ENCODE assay signal across 8 cellular contexts in the genomic region with DNA sequence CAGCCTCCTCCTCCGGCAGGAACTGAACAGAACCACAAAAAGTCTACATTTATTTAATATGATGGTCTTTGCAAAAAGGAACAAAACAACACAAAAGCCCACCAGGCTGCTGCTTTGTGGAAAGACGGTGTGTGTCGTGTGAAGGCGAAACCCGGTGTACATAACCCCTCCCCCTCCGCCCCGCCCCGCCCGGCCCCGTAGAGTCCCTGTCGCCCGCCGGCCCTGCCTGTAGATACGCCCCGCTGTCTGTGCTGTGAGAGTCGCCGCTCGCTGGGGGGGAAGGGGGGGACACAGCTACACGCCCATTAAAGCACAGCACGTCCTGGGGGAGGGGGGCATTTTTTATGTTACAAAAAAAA.
DNase-seq lines count a peak whose midpoint lies in the region; ATAC-seq and TF ChIP-seq lines count a peak whose summit lies in the region.

No MANE protein-coding gene starts in this region.

- intact Hi-C loops in activated CD4-positive, alpha-beta T cell treated with anti-CD3 and anti-CD28 coated beads for 36 hours (cut with DNase I, micrococcal nuclease), result loop anchor here (1.0 to 10.0 kb wide), 7 partner anchors 19 to 396 kb away; partner anchors contain the start of genes PAX2 (in 2 of the 2) and LBX1 (in 1 of the 2)
- intact Hi-C loops in activated CD8-positive, alpha-beta T cell treated with anti-CD3 and anti-CD28 coated beads for 36 hours (cut with micrococcal nuclease), result loop anchor here (5.0 to 10.0 kb wide), 2 partner anchors 76 to 406 kb away; no protein-coding TSS in a partner anchor

- 3% methylated on average over 14 of the region's 20 CpGs for WGBS in suprapubic skin

- H3K36me3 Mint-ChIP-seq in activated CD4-positive, alpha-beta T cell treated with anti-CD3 and anti-CD28 coated beads for 36 hours (ENCODE audit: low read depth), result peaks cover 2% of the 10 kb centered on the region
- H3K36me3 Mint-ChIP-seq in activated CD8-positive, alpha-beta T cell treated with anti-CD3 and anti-CD28 coated beads for 36 hours (ENCODE audit: low read depth), result no peaks in the 10 kb centered on the region

- H3K9me3 ChIP-seq in suprapubic skin, result no peaks in the 10 kb centered on the region

- H3K4me3 ChIP-seq in suprapubic skin, result peak overlapping the region; percentile 49

- peak; percentile 66 for DNase-seq in activated CD4-positive, alpha-beta T cell treated with anti-CD3 and anti-CD28 coated beads for 36 hours
- no peak for DNase-seq in activated CD4-positive, alpha-beta T cell treated with anti-CD3 and anti-CD28 coated beads for 1 hour
- DNase-seq in activated CD8-positive, alpha-beta T cell treated with anti-CD3 and anti-CD28 coated beads for 36 hours, result peak; percentile 43
- DNase-seq in iPS-NIHi11 (ENCODE audit: low spot score) (peak; percentile 75), suprapubic skin (ENCODE audit: low spot score in 2 of 2) (peak in 1 of 2 donors; percentile 48), glomerular visceral epithelial cell (ENCODE audit: extremely low spot score) (no peak), cerebellar cortex (ENCODE audit: low spot score) (no peak)

- no peak for TF ChIP-seq POLR2A in suprapubic skin (IDR thresholded peaks at IDR 0.05)

- peak overlapping the region; percentile 70 for H3K4me3 Mint-ChIP-seq in activated CD4-positive, alpha-beta T cell treated with anti-CD3 and anti-CD28 coated beads for 36 hours
- peak overlapping the region; percentile 70 for H3K4me3 Mint-ChIP-seq in activated CD8-positive, alpha-beta T cell treated with anti-CD3 and anti-CD28 coated beads for 36 hours

- CTCF ChIA-PET in activated CD4-positive, alpha-beta T cell treated with anti-CD3 and anti-CD28 coated beads for 36 hours (lab: Charles Lee), result no interaction called here
- CTCF ChIA-PET in activated CD8-positive, alpha-beta T cell treated with anti-CD3 and anti-CD28 coated beads for 36 hours (lab: Charles Lee), result no interaction called here

- POLR2A ChIA-PET in activated CD4-positive, alpha-beta T cell treated with anti-CD3 and anti-CD28 coated beads for 36 hours (lab: Charles Lee), result no interaction called here
- POLR2A ChIA-PET in activated CD8-positive, alpha-beta T cell treated with anti-CD3 and anti-CD28 coated beads for 36 hours (lab: Charles Lee), result no interaction called here

- no peak for TF ChIP-seq EP300 in suprapubic skin (IDR thresholded peaks at IDR 0.05)

- no peaks in the 10 kb centered on the region for H3K9me3 Mint-ChIP-seq in activated CD4-positive, alpha-beta T cell treated with anti-CD3 and anti-CD28 coated beads for 36 hours (ENCODE audit: low read depth)
- H3K9me3 Mint-ChIP-seq in activated CD8-positive, alpha-beta T cell treated with anti-CD3 and anti-CD28 coated beads for 36 hours, result no peaks in the 10 kb centered on the region

- peak; percentile 41 for ATAC-seq in activated CD4-positive, alpha-beta T cell treated with anti-CD3 and anti-CD28 coated beads for 36 hours
- ATAC-seq in activated CD8-positive, alpha-beta T cell treated with anti-CD3 and anti-CD28 coated beads for 36 hours, result peak; percentile 69
- no peak for ATAC-seq in GM18909 (IDR thresholded peaks at IDR 0.05; ENCODE audit: poor library complexity, unreplicated experiment)

- peaks cover 24% of the 10 kb centered on the region for H3K4me1 Mint-ChIP-seq in activated CD4-positive, alpha-beta T cell treated with anti-CD3 and anti-CD28 coated beads for 36 hours
- H3K4me1 Mint-ChIP-seq in activated CD8-positive, alpha-beta T cell treated with anti-CD3 and anti-CD28 coated beads for 36 hours (ENCODE audit: low read depth), result peaks cover 19% of the 10 kb centered on the region

- H3K27me3 Mint-ChIP-seq in activated CD4-positive, alpha-beta T cell treated with anti-CD3 and anti-CD28 coated beads for 36 hours, result peaks cover 66% of the 10 kb centered on the region
- H3K27me3 Mint-ChIP-seq in activated CD8-positive, alpha-beta T cell treated with anti-CD3 and anti-CD28 coated beads for 36 hours, result peaks cover 76% of the 10 kb centered on the region

- no peak overlapping the region for H3K27ac ChIP-seq in suprapubic skin

- no peaks in the 10 kb centered on the region for H3K36me3 ChIP-seq in suprapubic skin

- no peak for TF ChIP-seq CTCF in activated CD8-positive, alpha-beta T cell treated with anti-CD3 and anti-CD28 coated beads for 36 hours (IDR thresholded peaks at IDR 0.05)
- TF ChIP-seq CTCF in suprapubic skin (IDR thresholded peaks at IDR 0.05), result no peak

- H3K27ac Mint-ChIP-seq in activated CD4-positive, alpha-beta T cell treated with anti-CD3 and anti-CD28 coated beads for 36 hours, result no peak overlapping the region
- H3K27ac Mint-ChIP-seq in activated CD8-positive, alpha-beta T cell treated with anti-CD3 and anti-CD28 coated beads for 36 hours, result no peak overlapping the region

- H3K4me1 ChIP-seq in suprapubic skin, result peaks cover 42% of the 10 kb centered on the region

- peaks cover 94% of the 10 kb centered on the region for H3K27me3 ChIP-seq in suprapubic skin

Comparison
In these comparisons a context has a peak if more than half of its experiments do, and no peak if none do; other contexts are left out.
1. DNase-seq: peak in activated CD4-positive, alpha-beta T cell treated with anti-CD3 and anti-CD28 coated beads for 36 hours (single experiment), activated CD8-positive, alpha-beta T cell treated with anti-CD3 and anti-CD28 coated beads for 36 hours (single experiment) and iPS-NIHi11 (single experiment); none in activated CD4-positive, alpha-beta T cell treated with anti-CD3 and anti-CD28 coated beads for 1 hour (single experiment), glomerular visceral epithelial cell (single experiment) and cerebellar cortex (single experiment).